27 cellular contexts compared by ENCODE assay signal in genomic region chr15:78842519-78842918, GRCh38. TPM values are rescaled to one million over a fixed set of nuclear protein-coding genes. Genes with fewer than 3 reads are reported as not detected.
DNase-seq lines count a peak whose midpoint lies in the region; ATAC-seq, FAIRE-seq and TF ChIP-seq lines count a peak whose summit lies in the region.
"Had no signal": no experiment of that assay in that cellular context is flagged by ENCODE, and none has a peak within 500 bp of the region (broad histone marks: within the 10 kb centered on the region; RNA-seq: fewer than 3 reads in every experiment).

No MANE protein-coding gene starts in this region.

- peaks cover 3% of the 10 kb centered on the region for H3K9me3 Mint-ChIP-seq in nephron progenitor cell
- H3K9me3 Mint-ChIP-seq: activated CD8-positive, alpha-beta T cell treated with anti-CD3 and anti-CD28 coated beads for 36 hours; immature natural killer cell; type B pancreatic cell had no signal

- POLR2A ChIA-PET in GM12878 (lab: Charles Lee): interaction anchor here (1.3 to 1.5 kb wide), 2 partner anchors 30 to 31 kb away, joined by 5 to 6 read pairs; partner anchors contain the start of gene MORF4L1

- H3K27me3 ChIP-seq in GM12878 (replicated peaks in 1 of 2; ENCODE audit: control insufficient read depth in 2 of 2, insufficient read depth in 2 of 2, low read length in 1 of 2) (no peaks in the 10 kb centered on the region), uterus (no peaks in the 10 kb centered on the region)
- H3K27me3 ChIP-seq: body of pancreas had no signal

- H3K36me3 ChIP-seq in GM12878 (ENCODE audit: control insufficient read depth in 2 of 2, insufficient read depth in 2 of 2, low read length in 1 of 2) (no peaks in the 10 kb centered on the region), uterus (no peaks in the 10 kb centered on the region)

- H3K27ac ChIP-seq in GM12878 (ENCODE audit: control insufficient read depth, insufficient read depth) (peak overlapping the region; percentile 89), uterus (no peak overlapping the region)
- H3K27ac ChIP-seq: body of pancreas, SK-N-MC had no signal

- in situ Hi-C loops in GM12878 (cut with MboI): no loop called here

- no peak overlapping the region for H3K27ac Mint-ChIP-seq in nephron progenitor cell
- H3K27ac Mint-ChIP-seq: activated CD8-positive, alpha-beta T cell treated with anti-CD3 and anti-CD28 coated beads for 36 hours; H9; immature natural killer cell had no signal

- H3K4me1 ChIP-seq in GM12878 (ENCODE audit: control insufficient read depth, insufficient read depth, low read length): peaks cover 36% of the 10 kb centered on the region
- no peaks in the 10 kb centered on the region for H3K4me1 ChIP-seq in uterus
- H3K4me1 ChIP-seq: body of pancreas had no signal

- WGBS in GM12878 (ENCODE audit: insufficient coverage, insufficient replicate concordance, low lambda C conversion rate, missing lambda C conversion rate): 3% methylated on average over 3 of the region's 3 CpGs

- peak overlapping the region; percentile 40 for H3K4me2 ChIP-seq in GM12878 (ENCODE audit: control insufficient read depth, insufficient read depth)

- TF ChIP-seq POLR2A in GM12878 (IDR thresholded peaks at IDR 0.05; ENCODE audit: low read depth, low read length) (no peak), uterus (IDR thresholded peaks at IDR 0.05) (no peak)

- no peaks in the 10 kb centered on the region for H3K79me2 ChIP-seq in GM12878 (ENCODE audit: control insufficient read depth, insufficient read depth, low read length)

- H2AFZ ChIP-seq in GM12878 (ENCODE audit: control insufficient read depth, low read depth, low read length): peak overlapping the region; percentile 77

- TF ChIP-seq CTCF in GM12864 (IDR thresholded peaks at IDR 0.05; ENCODE audit: low read depth, low read length, missing control alignments): no peak
- peak in 1 of 3 experiments; percentile 16; a peak in 1 of 6 replicates for TF ChIP-seq CTCF in GM12878 (IDR thresholded peaks at IDR 0.05 in 2 of 3, conservative IDR thresholded peaks at IDR 0.05 in 1 of 3; ENCODE audit: control insufficient read depth in 2 of 3, extremely low read depth in 1 of 3, insufficient read depth in 1 of 3, low read depth in 3 of 3, low read length in 3 of 3)
- no peak for TF ChIP-seq CTCF in uterus (IDR thresholded peaks at IDR 0.05)
- TF ChIP-seq CTCF in nephron progenitor cell (IDR thresholded peaks at IDR 0.05): no peak

- H3K9ac ChIP-seq in GM12878 (ENCODE audit: control insufficient read depth, insufficient read depth, low read length): peak overlapping the region; percentile 36

- H4K20me1 ChIP-seq in GM12878 (ENCODE audit: control insufficient read depth, insufficient read depth): no peaks in the 10 kb centered on the region

- H3K4me3 ChIP-seq in GM12864 (ENCODE audit: low read depth, low read length) (no peak overlapping the region), GM12878 (no peak overlapping the region; the same call in 1 of the 2 replicates), uterus (no peak overlapping the region)
- H3K4me3 ChIP-seq: body of pancreas, SK-N-MC had no signal

- H3K4me1 Mint-ChIP-seq in nephron progenitor cell: peaks cover under 1% of the 10 kb centered on the region
- H3K4me1 Mint-ChIP-seq: immature natural killer cell had no signal

- SMC1A ChIA-PET in GM12878 (lab: Charles Lee; ENCODE audit: uncharacterized antibody, unreplicated experiment): interaction anchor here (1.0 kb wide), 1 partner anchor 103 kb away, joined by 4 read pairs; no protein-coding TSS in a partner anchor

- intact Hi-C loops in GM12878 (cut with micrococcal nuclease; ENCODE audit: unreplicated experiment): no loop called here
- intact Hi-C loops in uterus (cut with DNase I; ENCODE audit: low total_unique reads): no loop called here

- ATAC-seq in GM19025 (IDR thresholded peaks at IDR 0.05; ENCODE audit: low read depth, unreplicated experiment): peak; percentile 60
- peak; percentile 62 for ATAC-seq in HG02642 (IDR thresholded peaks at IDR 0.05; ENCODE audit: poor library complexity, unreplicated experiment)
- peak; percentile 68 for ATAC-seq in GM12878
- ATAC-seq: activated CD8-positive, alpha-beta T cell treated with anti-CD3 and anti-CD28 coated beads for 36 hours; body of pancreas; left lobe of liver; right cardiac atrium had no signal

- BruUV-seq in GM12878 (replicated peaks; lab: Mats Ljungman, UMichigan): no TSS peak

- 0 out of 2 replicates have a peak, but pooled peaks have one; percentile 17 for TF ChIP-seq RAD21 in GM12878 (IDR thresholded peaks at IDR 0.05; ENCODE audit: insufficient read depth, low read depth, low read length)

- H3K9me3 ChIP-seq in GM12878 (replicated peaks; ENCODE audit: control insufficient read depth, insufficient read depth, low read length): no peaks in the 10 kb centered on the region
- no peaks in the 10 kb centered on the region for H3K9me3 ChIP-seq in uterus
- H3K9me3 ChIP-seq: body of pancreas had no signal

- H3K27me3 Mint-ChIP-seq in nephron progenitor cell (ENCODE audit: low read depth, poor library complexity): peaks cover 8% of the 10 kb centered on the region
- H3K27me3 Mint-ChIP-seq: activated CD8-positive, alpha-beta T cell treated with anti-CD3 and anti-CD28 coated beads for 36 hours had no signal

- CTCF ChIA-PET in GM12878 (lab: Yijun Ruan, JAX): interaction anchor here (0.6 to 3.1 kb wide), 7 partner anchors 18 to 535 kb away, joined by 3 to 15 read pairs (median 4); no protein-coding TSS in a partner anchor

- H3K4me3 Mint-ChIP-seq in nephron progenitor cell: no peak overlapping the region
- H3K4me3 Mint-ChIP-seq: activated CD8-positive, alpha-beta T cell treated with anti-CD3 and anti-CD28 coated beads for 36 hours; immature natural killer cell; type B pancreatic cell had no signal

- TF ChIP-seq EP300 in GM12878 (IDR thresholded peaks at IDR 0.05; ENCODE audit: borderline replicate concordance in 1 of 2, control insufficient read depth in 1 of 2, low read depth in 2 of 2, low read length in 2 of 2): peak in 1 of 2 experiments; percentile 38; a peak in 1 of 4 replicates

- RAD21 ChIA-PET in GM12878 (lab: Charles Lee; ENCODE audit: unreplicated experiment): interaction anchor here (1.0 to 1.6 kb wide), 7 partner anchors 25 to 98 kb away, joined by 3 to 8 read pairs (median 3); partner anchors contain the start of gene ADAMTS7

- H3K36me3 Mint-ChIP-seq in nephron progenitor cell (ENCODE audit: low read depth): no peaks in the 10 kb centered on the region
- H3K36me3 Mint-ChIP-seq: immature natural killer cell, type B pancreatic cell had no signal

- peak; percentile 44 for FAIRE-seq in GM12878 (lab: Jason Lieb, UNC)
- FAIRE-seq: endothelial cell of umbilical vein had no signal

- DNase-seq in GM12864 (ENCODE audit: low read depth) (peak; percentile 77), GM12878 (ENCODE audit: low read depth, low spot score) (peak; percentile 55), uterus (no peak), nephron progenitor cell (no peak)
- DNase-seq in activated effector memory CD4-positive, alpha-beta T cell treated with anti-CD3 and anti-CD28 coated beads, Interleukin-2, amount 50 U/mL, for 16 hours: no peak
- DNase-seq in activated CD4-positive, alpha-beta T cell treated with anti-CD3 and anti-CD28 coated beads, Interleukin-2, amount 50 U/mL, for 4 hours: no peak
- DNase-seq: activated CD4-positive, alpha-beta T cell treated with anti-CD3 and anti-CD28 coated beads for 1 hour; activated CD8-positive, alpha-beta T cell treated with anti-CD3 and anti-CD28 coated beads for 36 hours; activated effector memory CD4-positive, alpha-beta T cell treated with Interleukin-2 at 50 U/mL for 16 hours; body of pancreas; DMS79; H9; hypothalamus; immature natural killer cell; mesenchymal stem cell; NCI-H1436; NCI-H2107; NCI-H82; right cardiac atrium; stimulated activated CD4-positive, alpha-beta T cell treated with anti-CD3 and anti-CD28 coated beads, Interleukin-2, amount 100 ng/mL, for 24 hours; substantia nigra had no signal

RNA-seq across cellular contexts. Expression of gene MORF4L1, which starts 30.2 kb away (rescaled TPM):
- total RNA-seq in GM12878 (2013; cell fraction: nucleolus; rRNA removed): 189 and 192 TPM in 2 replicates
- total RNA-seq in GM12878 (2014; rRNA removed): 113 and 132 TPM in 2 replicates
- 183 and 189 TPM in 2 replicates for total RNA-seq in GM12878 (2014; rRNA removed; fragmentation: Illumina TruSeq; extraction: Trizol)
- total RNA-seq in GM12878 (2021): 227 and 245 TPM in 2 replicates
- polyA plus RNA-seq in GM12878 (2011; ENCODE audit: low read depth): 210 TPM
- 356 and 537 TPM in 2 replicates for polyA plus RNA-seq in GM12878 (2011; rRNA removed)
- polyA plus RNA-seq in GM12878 (2011; cell fraction: cytosol; rRNA removed): 120 and 179 TPM in 2 replicates
- 98.5 and 126 TPM in 2 replicates for polyA plus RNA-seq in GM12878 (2011; cell fraction: nucleus; rRNA removed)
- polyA plus RNA-seq in GM12878 (2012): 241 and 341 TPM in 2 replicates
- polyA plus RNA-seq in GM12878 (2014; fragmentation: Illumina TruSeq; extraction: Trizol): 636 and 940 TPM in 2 replicates
- polyA plus RNA-seq in GM12878 (2014; fragmentation: Nextera tagmentation; extraction: Ambion mirVana): 100 to 1,000 TPM; 230 to 403 TPM
- 325 and 426 TPM in 2 replicates for polyA plus RNA-seq in GM12878 (2014; rRNA removed)
- 100 to 1,000 TPM; 184 to 198 TPM for polyA plus RNA-seq in GM12878 (2016; fragmentation: Nextera tagmentation; extraction: Ambion mirVana)
- 76.0 and 104 TPM in 2 replicates for polyA minus RNA-seq in GM12878 (2011; rRNA and poly(A)+ RNA removed)
- polyA minus RNA-seq in GM12878 (2011; cell fraction: cytosol; rRNA and poly(A)+ RNA removed): 52.9 and 57.2 TPM in 2 replicates
- polyA minus RNA-seq in GM12878 (2011; cell fraction: nucleus; rRNA and poly(A)+ RNA removed): 41.2 and 59.2 TPM in 2 replicates
- total RNA-seq in uterus: 100 to 1,000 TPM; 106 to 955 (median 278) TPM

RNA-seq across cellular contexts. Expression of gene ADAMTS7, which starts 31.3 kb away (rescaled TPM):
- total RNA-seq in GM12878 (2013; cell fraction: nucleolus; rRNA removed): not detected in 2 replicates
- total RNA-seq in GM12878 (2014; rRNA removed) (0.22 TPM in 1 of 2 replicates, not detected in the other), GM12878 (2014; rRNA removed; fragmentation: Illumina TruSeq; extraction: Trizol) (0.09 TPM in 1 of 2 replicates, not detected in the other), GM12878 (2021) (0.08 and 0.28 TPM in 2 replicates), uterus (10 to 100 TPM in 2 of 4 donors, 1 to 10 TPM in 1, under 1 TPM in 1; 0.29 to 21.4 (median 7.5) TPM)
- 0.07 TPM for polyA plus RNA-seq in GM12878 (2011; ENCODE audit: low read depth)
- polyA plus RNA-seq in GM12878 (2011; rRNA removed) (not detected in 2 replicates), GM12878 (2014; fragmentation: Illumina TruSeq; extraction: Trizol) (0.03 TPM in 1 of 2 replicates, not detected in the other), GM12878 (2014; fragmentation: Nextera tagmentation; extraction: Ambion mirVana) (not detected), GM12878 (2014; rRNA removed) (0.09 and 0.16 TPM in 2 replicates), GM12878 (2016; fragmentation: Nextera tagmentation; extraction: Ambion mirVana) (under 1 TPM in 1 of 2 experiments, not detected in 1; 0.04 TPM)
- 0.06 TPM in 1 of 2 replicates, not detected in the other for polyA plus RNA-seq in GM12878 (2011; cell fraction: cytosol; rRNA removed)
- polyA plus RNA-seq in GM12878 (2011; cell fraction: nucleus; rRNA removed): 0.12 and 0.35 TPM in 2 replicates
- polyA plus RNA-seq in GM12878 (2012): 0.24 and 0.48 TPM in 2 replicates
- not detected in 2 replicates for polyA minus RNA-seq in GM12878 (2011; rRNA and poly(A)+ RNA removed)
- not detected in 2 replicates for polyA minus RNA-seq in GM12878 (2011; cell fraction: cytosol; rRNA and poly(A)+ RNA removed)
- not detected in 2 replicates for polyA minus RNA-seq in GM12878 (2011; cell fraction: nucleus; rRNA and poly(A)+ RNA removed)
- polyA plus RNA-seq: immature natural killer cell had no signal

Comparison
In these comparisons a context has a peak if more than half of its experiments do, and no peak if none do; other contexts are left out.
1. DNase-seq: peak in GM12864 (single experiment) and GM12878 (single experiment); none in activated effector memory CD4-positive, alpha-beta T cell treated with anti-CD3 and anti-CD28 coated beads, Interleukin-2, amount 50 U/mL, for 16 hours (single experiment), activated CD4-positive, alpha-beta T cell treated with anti-CD3 and anti-CD28 coated beads, Interleukin-2, amount 50 U/mL, for 4 hours (0 of 2), uterus (0 of 2) and nephron progenitor cell (single experiment).
2. Peak in every context shown above with its lines, with median percentiles within 50 percentile points of each other: ATAC-seq.